8 cellular contexts compared by ENCODE assay signal in genomic region chr2:25294573-25295462, GRCh38. TPM values are rescaled to one million over a fixed set of nuclear protein-coding genes. Genes with fewer than 3 reads are reported as not detected.
DNase-seq lines count a peak whose midpoint lies in the region; ATAC-seq lines count a peak whose summit lies in the region.

No MANE protein-coding gene starts in this region.

- peak overlapping the region; percentile 48 for H3K4me3 ChIP-seq in CD4-positive, CD25-positive, alpha-beta regulatory T cell (ENCODE audit: low read depth, low read length)
- no peak overlapping the region for H3K4me3 ChIP-seq in iPS-15b (ENCODE audit: low read depth, low read length)

- no peaks in the 10 kb centered on the region for H3K27me3 Mint-ChIP-seq in CD4-positive, CD25-positive, alpha-beta regulatory T cell

- H3K27ac ChIP-seq in CD4-positive, CD25-positive, alpha-beta regulatory T cell (ENCODE audit: insufficient read depth, low read length, poor library complexity, severe bottlenecking) = peak overlapping the region; percentile 89

- peak overlapping the region; percentile 59 to 88 (median 73) for H3K4me3 Mint-ChIP-seq in CD4-positive, CD25-positive, alpha-beta regulatory T cell

- H3K9ac ChIP-seq in iPS-15b (ENCODE audit: low read depth, low read length) = peak overlapping the region; percentile 8

- H3K4me1 ChIP-seq in CD4-positive, CD25-positive, alpha-beta regulatory T cell (ENCODE audit: control insufficient read depth, insufficient read depth, low read length, poor library complexity, severe bottlenecking) = peaks cover 46% of the 10 kb centered on the region
- H3K4me1 ChIP-seq in iPS-15b (ENCODE audit: control insufficient read depth, insufficient read depth, low read length) = peaks cover 7% of the 10 kb centered on the region

- peak overlapping the region; percentile 95 to 98 (median 98) for H3K27ac Mint-ChIP-seq in CD4-positive, CD25-positive, alpha-beta regulatory T cell

- ATAC-seq in CD4-positive, CD25-positive, alpha-beta regulatory T cell (ENCODE audit: low read depth in 2 of 2) = peak; percentile 88 to 92
- ATAC-seq in GM19324 (IDR thresholded peaks at IDR 0.05; ENCODE audit: low FRiP score, unreplicated experiment) (peak; percentile 71), HG03439 (IDR thresholded peaks at IDR 0.05; ENCODE audit: unreplicated experiment) (peak; percentile 69)

- no peaks in the 10 kb centered on the region for H3K9me3 ChIP-seq in CD4-positive, CD25-positive, alpha-beta regulatory T cell (ENCODE audit: control insufficient read depth in 2 of 2, low read length in 2 of 2)
- H3K9me3 ChIP-seq in iPS-15b (ENCODE audit: control insufficient read depth, insufficient read depth, low read length) = no peaks in the 10 kb centered on the region

- peaks cover 10 to 58% (median 31%) of the 10 kb centered on the region in 4 donors for H3K4me1 Mint-ChIP-seq in CD4-positive, CD25-positive, alpha-beta regulatory T cell

- peak; percentile 69 to 94 (median 75) for DNase-seq in CD4-positive, CD25-positive, alpha-beta regulatory T cell
- DNase-seq in SKM-1 (lab: John Stamatoyannopoulos, UW; ENCODE audit: unreplicated experiment) (peak; percentile 31), amygdala (lab: John Stamatoyannopoulos, UW) (peak in 44 of 56 donors; percentile 29 to 78 (median 60)), dedifferentiated amniotic fluid mesenchymal stem cell (ENCODE audit: extremely low spot score) (no peak)
- DNase-seq in stimulated activated CD4-positive, alpha-beta T cell treated with anti-CD3 and anti-CD28 coated beads, Interleukin-15, amount 100 ng/mL, for 1 hour (ENCODE audit: low read depth in 1 of 2, low spot score in 1 of 2) = peak; percentile 45 to 56

- no peaks in the 10 kb centered on the region for H3K9me3 Mint-ChIP-seq in CD4-positive, CD25-positive, alpha-beta regulatory T cell

- H3K36me3 Mint-ChIP-seq in CD4-positive, CD25-positive, alpha-beta regulatory T cell = peaks cover 19% of the 10 kb centered on the region

- H3K27me3 ChIP-seq in CD4-positive, CD25-positive, alpha-beta regulatory T cell (ENCODE audit: control insufficient read depth, insufficient read depth, low read length) = no peaks in the 10 kb centered on the region
- H3K27me3 ChIP-seq in iPS-15b (ENCODE audit: control insufficient read depth, insufficient read depth, low read length) = no peaks in the 10 kb centered on the region

- H3K36me3 ChIP-seq in CD4-positive, CD25-positive, alpha-beta regulatory T cell (ENCODE audit: control insufficient read depth, insufficient read depth, low read length) = peaks cover 15% of the 10 kb centered on the region
- H3K36me3 ChIP-seq in iPS-15b (ENCODE audit: control insufficient read depth, insufficient read depth, low read length) = no peaks in the 10 kb centered on the region

RNA-seq across cellular contexts. Expression of gene DNMT3A, which starts 46.9 kb away (rescaled TPM):
- total RNA-seq in CD4-positive, CD25-positive, alpha-beta regulatory T cell = 81.0 TPM
- 10 to 100 TPM in 3 of 4 donors, 1 to 10 TPM in 1; 8.1 to 14.4 (median 11.9) TPM for polyA plus RNA-seq in CD4-positive, CD25-positive, alpha-beta regulatory T cell
